7 cellular contexts compared by ENCODE assay signal in genomic region chr15:98104386-98105151, GRCh38.
A peak's percentile ranks its signal among the peaks of the same experiment; 100 is the strongest.
DNase-seq lines count a peak whose midpoint lies in the region; ATAC-seq and TF ChIP-seq lines count a peak whose summit lies in the region.
"Not testable (repeated sequence)": the region's sequence is repeated elsewhere in the genome, so short reads cannot be mapped to it uniquely, and the experiment has no call there.

No MANE protein-coding gene starts in this region.

- H2BK5ac ChIP-seq in neuronal stem cell (ENCODE audit: low read length), result not testable (repeated sequence)

- not testable (repeated sequence) for H2BK15ac ChIP-seq in neuronal stem cell (ENCODE audit: low read length)

- peak overlapping the region; percentile 48 for H3K18ac ChIP-seq in neuronal stem cell (ENCODE audit: low read length)

- H3K27ac Mint-ChIP-seq in GM23338, endodermal cell: not testable (repeated sequence)

- peak overlapping the region; percentile 56; the same call in 1 of the 2 replicates for H3K27ac ChIP-seq in DND-41 (ENCODE audit: low read length)
- H3K27ac ChIP-seq in GM23338 (ENCODE audit: low read depth); endodermal cell (ENCODE audit: low read depth, low read length); neuronal stem cell (replicated peaks; ENCODE audit: low read length); testis: not testable (repeated sequence)

- not testable (repeated sequence) for H3K36me3 Mint-ChIP-seq in GM23338 (ENCODE audit: low read depth); endodermal cell (ENCODE audit: low read depth)

- not testable (repeated sequence) for TF ChIP-seq CTCF in DND-41 (IDR thresholded peaks at IDR 0.05; ENCODE audit: borderline replicate concordance, extremely low read depth, low read length, poor library complexity, severe bottlenecking); GM23338 (conservative IDR thresholded peaks at IDR 0.05; ENCODE audit: low read depth in 2 of 2); endodermal cell (conservative IDR thresholded peaks at IDR 0.05); testis (IDR thresholded peaks at IDR 0.05)

- not testable (repeated sequence) for ATAC-seq in DND-41 (ENCODE audit: insufficient read depth, low read depth)
- ATAC-seq in GM23338, result peak; percentile 71

- not testable (repeated sequence) for H3K27me3 Mint-ChIP-seq in GM23338 (ENCODE audit: insufficient read depth, low read depth, poor library complexity); endodermal cell (ENCODE audit: insufficient read depth)

- not testable (repeated sequence) for H4K91ac ChIP-seq in neuronal stem cell (ENCODE audit: low read depth, low read length, poor library complexity)

- H3K9me3 ChIP-seq in DND-41 (ENCODE audit: insufficient read depth, low read length, severe bottlenecking); endodermal cell (ENCODE audit: control insufficient read depth, low read length); neuronal stem cell (replicated peaks in 1 of 2; ENCODE audit: control insufficient read depth in 2 of 2, insufficient read depth in 1 of 2, low read depth in 1 of 2, low read length in 2 of 2); testis: not testable (repeated sequence)

- H2AK5ac ChIP-seq in neuronal stem cell (ENCODE audit: low read depth, low read length), result not testable (repeated sequence)

- not testable (repeated sequence) for TF ChIP-seq POLR2A in testis (IDR thresholded peaks at IDR 0.05)

- not testable (repeated sequence) for H3K14ac ChIP-seq in neuronal stem cell (ENCODE audit: low read length)

- H4K20me1 ChIP-seq in DND-41 (ENCODE audit: insufficient read depth, low read length); GM23338 (replicated peaks; ENCODE audit: insufficient read depth): not testable (repeated sequence)

- H4K8ac ChIP-seq in neuronal stem cell (ENCODE audit: low read depth, low read length), result not testable (repeated sequence)

- not testable (repeated sequence) for H3K9ac ChIP-seq in DND-41 (ENCODE audit: low read depth, low read length); endodermal cell (ENCODE audit: extremely low read depth, low read length, poor library complexity, severe bottlenecking); neuronal stem cell (ENCODE audit: low read depth, low read length, poor library complexity)

- H3K23ac ChIP-seq in neuronal stem cell (ENCODE audit: low read depth, low read length, poor library complexity), result not testable (repeated sequence)

- not testable (repeated sequence) for H3K4ac ChIP-seq in neuronal stem cell (ENCODE audit: low read length)

- H3K4me2 ChIP-seq in DND-41 (ENCODE audit: insufficient read depth, low read length); GM23338; neuronal stem cell (ENCODE audit: insufficient read depth, low read length, poor library complexity, severe bottlenecking): not testable (repeated sequence)

- not testable (repeated sequence) for H3K4me3 ChIP-seq in DND-41 (ENCODE audit: low read depth in 1 of 2, low read length in 2 of 2); GM23338; H7 (ENCODE audit: insufficient read depth, low read depth, low read length); endodermal cell (ENCODE audit: low read length); neuronal stem cell (ENCODE audit: low read length in 2 of 2)
- H3K4me3 ChIP-seq in testis, result peak overlapping the region; percentile 36 to 47

- 91 to 97% methylated on average over 27 to 53 of the region's 53 CpGs for WGBS in endodermal cell (ENCODE audit: insufficient coverage in 1 of 2, insufficient read length in 1 of 2), 2 experiments
- no CpG with 5 or more reads among the region's 53 CpGs for WGBS in neuronal stem cell (ENCODE audit: extremely low coverage in 2 of 2, insufficient read length in 2 of 2, insufficient replicate concordance in 1 of 2), 2 donors
- 68 to 71% methylated on average over 23 to 52 of the region's 53 CpGs for WGBS in testis, 2 donors

- H3K36me3 ChIP-seq in DND-41 (ENCODE audit: insufficient read depth, low read length); GM23338 (ENCODE audit: insufficient read depth); H7 (replicated peaks; ENCODE audit: control insufficient read depth, insufficient read depth, low read length); endodermal cell (ENCODE audit: control insufficient read depth, insufficient read depth, low read length); neuronal stem cell (replicated peaks in 1 of 2; ENCODE audit: control insufficient read depth in 2 of 2, insufficient read depth in 2 of 2, low read length in 2 of 2); testis (ENCODE audit: low read depth, missing control alignments): not testable (repeated sequence)

- not testable (repeated sequence) for H2BK120ac ChIP-seq in neuronal stem cell (ENCODE audit: low read depth, low read length)

- intact Hi-C loops in testis (cut with DNase I; ENCODE audit: low total_unique reads), result not testable (repeated sequence)

- not testable (repeated sequence) for H3K9me2 ChIP-seq in GM23338 (ENCODE audit: insufficient read depth)

- H3K4me1 ChIP-seq in DND-41 (ENCODE audit: insufficient read depth, low read length), result peaks cover 46% of the 10 kb centered on the region
- H3K4me1 ChIP-seq in GM23338 (ENCODE audit: insufficient read depth); endodermal cell (ENCODE audit: control insufficient read depth, insufficient read depth, low read length); neuronal stem cell (ENCODE audit: control insufficient read depth in 2 of 2, insufficient read depth in 1 of 2, low read depth in 1 of 2, low read length in 2 of 2); testis: not testable (repeated sequence)

- DNase-seq in DND-41; neuronal stem cell (ENCODE audit: low spot score); testis: not testable (repeated sequence)
- DNase-seq in GM23338 (ENCODE audit: low spot score) (peak; percentile 27), H7 (peak; percentile 24), endodermal cell (peak; percentile 29), islet precursor cell (peak; percentile 29)

- not testable (repeated sequence) for H3K9me3 Mint-ChIP-seq in GM23338, endodermal cell

- H3K79me2 ChIP-seq in DND-41 (ENCODE audit: insufficient read depth, low read length); GM23338 (replicated peaks; ENCODE audit: insufficient read depth): not testable (repeated sequence)

- H3K4me3 Mint-ChIP-seq in GM23338, endodermal cell: not testable (repeated sequence)

- not testable (repeated sequence) for H2AFZ ChIP-seq in DND-41 (ENCODE audit: low read depth, low read length); neuronal stem cell (ENCODE audit: low read length)
- peak overlapping the region; percentile 28; the same call in 1 of the 2 replicates for H2AFZ ChIP-seq in GM23338

- H3F3A ChIP-seq in GM23338 (replicated peaks; ENCODE audit: low read depth), result not testable (repeated sequence)

- H2BK12ac ChIP-seq in neuronal stem cell (ENCODE audit: low read length), result not testable (repeated sequence)

- H3K4me1 Mint-ChIP-seq in GM23338, endodermal cell: not testable (repeated sequence)

- not testable (repeated sequence) for H3K27me3 ChIP-seq in DND-41 (ENCODE audit: insufficient read depth, low read length, poor library complexity); GM23338 (ENCODE audit: insufficient read depth); H7 (ENCODE audit: control insufficient read depth, insufficient read depth, low read length); endodermal cell (ENCODE audit: control insufficient read depth, insufficient read depth, low read length, poor library complexity, severe bottlenecking); neuronal stem cell (ENCODE audit: control insufficient read depth in 3 of 3, insufficient read depth in 3 of 3, low read depth in 1 of 3, low read length in 3 of 3); testis

- H3K79me1 ChIP-seq in neuronal stem cell (ENCODE audit: low read depth, low read length), result not testable (repeated sequence)
